In the genomic region with DNA sequence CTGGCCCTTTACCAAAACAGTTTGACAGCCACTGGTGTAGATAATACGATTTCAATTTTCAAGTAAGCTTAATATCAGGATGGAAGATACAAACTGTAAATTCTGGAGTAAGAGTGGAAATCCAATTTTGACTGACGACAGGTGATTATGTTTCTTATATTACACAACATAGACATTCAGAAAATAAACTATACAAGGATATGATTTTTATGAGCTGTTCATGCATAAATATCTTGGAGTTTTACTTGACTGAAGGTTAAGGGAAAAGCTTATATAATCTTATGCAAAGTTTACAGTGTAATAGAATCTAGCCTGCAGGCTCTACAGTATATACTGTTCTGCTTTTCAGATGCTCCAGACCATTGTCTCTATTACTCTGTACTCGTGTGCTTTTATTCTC, we compare ENCODE assay signal across 25 cellular contexts.
"Had no signal": no experiment of that assay in that cellular context is flagged by ENCODE, and none has a peak within 500 bp of the region (broad histone marks: within the 10 kb centered on the region; RNA-seq: fewer than 3 reads in every experiment).

No MANE protein-coding gene starts in this region.

- H3K4me3 ChIP-seq: stomach, suprapubic skin, testis, thoracic aorta, thyroid gland, tibial artery, tibial nerve, transverse colon, upper lobe of left lung, upper lobe of right lung, uterus, vagina had no signal

- H3K36me3 ChIP-seq: stomach, suprapubic skin, thoracic aorta, thyroid gland, tibial artery, tibial nerve, transverse colon, upper lobe of left lung, upper lobe of right lung, uterus, vagina had no signal

- H3K4me1 ChIP-seq: stomach, suprapubic skin, testis, thyroid gland, tibial artery, tibial nerve, transverse colon, upper lobe of left lung, upper lobe of right lung, uterus, vagina had no signal

- H3K9me3 ChIP-seq: suprapubic skin, testis, thoracic aorta, thyroid gland, tibial artery, tibial nerve, transverse colon, upper lobe of left lung, upper lobe of right lung, uterus, vagina had no signal

- DNase-seq: stimulated activated CD4-positive, alpha-beta T cell treated with anti-CD3 and anti-CD28 coated beads, Interleukin-2, amount 100 ng/mL, for 48 hours; stimulated activated CD4-positive, alpha-beta T cell treated with anti-CD3 and anti-CD28 coated beads, Interleukin-4, amount 100 ng/mL, for 24 hours; stimulated activated CD4-positive, alpha-beta T cell treated with anti-CD3 and anti-CD28 coated beads, Interleukin-4, amount 100 ng/mL, for 4 hours; stimulated activated CD8-positive, alpha-beta memory T cell treated with anti-CD3 and anti-CD28 coated beads, Interleukin-4, amount 100 ng/mL, for 48 hours; stimulated activated naive B cell treated with anti-CD40 and anti-IgM and Interleukin-4, amounts not matched to agents 10 μg/mL and 1 μg/mL and 100 μg/mL, for 72 hours; stimulated activated naive CD4-positive, alpha-beta T cell; stimulated activated naive CD4-positive, alpha-beta T cell treated with Interleukin-2 at 50 U/mL for 16 hours; stimulated activated naive CD8-positive, alpha-beta T cell treated with anti-CD3 and anti-CD28 coated beads, Interleukin-15, amount 100 ng/mL, for 72 hours; stimulated activated naive CD8-positive, alpha-beta T cell treated with anti-CD3 and anti-CD28 coated beads, Interleukin-15, Interleukin-2, amounts not matched to agents 100 U/mL and 50 U/mL, for 24 hours; stomach; substantia nigra; testis; thyroid gland; tibial artery; transverse colon; trophoblast cell; upper lobe of left lung; upper lobe of right lung; uterus had no signal

- H3K27me3 ChIP-seq: stomach, suprapubic skin, testis, thyroid gland, tibial artery, tibial nerve, transverse colon, upper lobe of left lung, upper lobe of right lung, uterus, vagina had no signal

- H3K27ac ChIP-seq: stomach, suprapubic skin, testis, thoracic aorta, thyroid gland, tibial artery, tibial nerve, transverse colon, upper lobe of left lung, upper lobe of right lung, uterus, vagina had no signal

- ATAC-seq: stimulated activated effector memory CD8-positive, alpha-beta T cell treated with anti-CD3 and anti-CD28 coated beads, Interleukin-12 subunit alpha, Interleukin-12 subunit beta, amount 100 ng/mL, for 72 hours; stimulated activated memory B cell treated with anti-CD40 and anti-IgM and Interleukin-4, amounts not matched to agents 10 μg/mL and 1 μg/mL and 100 μg/mL, for 72 hours; stimulated activated naive B cell treated with anti-CD40 and anti-IgM and Interleukin-4, amounts not matched to agents 10 μg/mL and 1 μg/mL and 100 μg/mL, for 72 hours; stimulated activated naive CD8-positive, alpha-beta T cell treated with anti-CD3 and anti-CD28 coated beads, Interleukin-15, amount 100 ng/mL, for 72 hours; stimulated activated naive CD8-positive, alpha-beta T cell treated with anti-CD3 and anti-CD28 coated beads, Interleukin-15, Interleukin-2, amounts not matched to agents 100 U/mL and 50 U/mL, for 24 hours; upper lobe of right lung had no signal
